In the genomic region with DNA sequence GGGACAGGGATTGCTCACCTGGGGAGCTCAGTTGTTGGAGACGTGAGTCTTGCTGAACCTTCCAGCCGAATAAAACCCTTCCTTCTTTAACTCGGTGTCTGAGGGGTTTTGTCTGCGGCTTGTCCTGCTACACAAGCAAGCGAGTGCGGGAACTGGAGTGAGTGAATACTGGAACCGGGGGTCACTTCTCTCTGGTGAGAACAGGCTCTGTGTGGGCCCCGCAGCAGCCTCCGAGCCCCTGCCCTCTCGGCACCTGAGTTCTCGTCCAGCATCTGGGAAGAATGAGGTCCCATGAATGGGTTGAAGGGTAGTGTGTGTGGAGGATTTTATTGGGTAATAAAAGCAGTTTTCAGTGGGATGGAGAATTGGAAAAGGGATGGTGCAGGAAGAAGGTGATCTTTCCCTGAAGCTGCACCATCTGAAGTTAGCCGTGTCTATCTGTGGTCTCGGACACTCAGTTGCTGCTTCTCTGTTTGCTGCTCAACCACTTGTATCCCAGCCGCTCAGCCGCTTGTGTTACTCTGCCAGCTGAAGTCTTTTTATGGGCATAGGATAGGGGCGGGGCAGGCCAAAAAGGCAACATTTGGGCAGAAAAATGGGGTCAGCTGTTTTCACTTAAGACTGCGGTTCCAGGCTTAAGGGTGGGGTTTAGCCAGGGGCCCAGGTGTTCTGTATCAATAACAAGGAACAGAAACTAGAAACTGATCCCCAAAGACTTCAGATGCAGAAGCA, we compare ENCODE assay signal across 15 cellular contexts.
DNase-seq lines count a peak whose midpoint lies in the region; ATAC-seq, FAIRE-seq and TF ChIP-seq lines count a peak whose summit lies in the region.
"Had no signal": no experiment of that assay in that cellular context is flagged by ENCODE, and none has a peak within 500 bp of the region (broad histone marks: within the 10 kb centered on the region; RNA-seq: fewer than 3 reads in every experiment).

No MANE protein-coding gene starts in this region.

- no peaks in the 10 kb centered on the region for H3K9me3 ChIP-seq in MM.1S (replicated peaks; ENCODE audit: insufficient read depth, low read length)
- H3K9me3 ChIP-seq in adipocyte (ENCODE audit: control insufficient read depth, low read length), result no peaks in the 10 kb centered on the region
- peaks cover 23% of the 10 kb centered on the region; the same call in 1 of the 2 replicates for H3K9me3 ChIP-seq in HepG2 (ENCODE audit: low read length)

- no peaks in the 10 kb centered on the region for H4K20me1 ChIP-seq in MM.1S (ENCODE audit: insufficient read depth, low read length)
- H4K20me1 ChIP-seq in HepG2 (ENCODE audit: insufficient read depth, low read length), result no peaks in the 10 kb centered on the region
- H4K20me1 ChIP-seq: BLaER1 treated with 17β-estradiol and CSF1 and Interleukin-3, amounts not matched to agents 10 nM and 100 nM had no signal

- H3K36me3 ChIP-seq in GM06990 (ENCODE audit: control insufficient read depth, insufficient read depth, low read length) (no peaks in the 10 kb centered on the region), MM.1S (replicated peaks; ENCODE audit: insufficient read depth, low read length) (0 out of 2 replicates have a peak, but pooled peaks cover 2% of the 10 kb centered on the region), adipocyte (ENCODE audit: control insufficient read depth, insufficient read depth, low read length, severe bottlenecking) (no peaks in the 10 kb centered on the region), HepG2 (replicated peaks in 1 of 2; ENCODE audit: control insufficient read depth in 1 of 2, insufficient read depth in 2 of 2, low read length in 2 of 2) (no peaks in the 10 kb centered on the region)
- H3K36me3 ChIP-seq: BLaER1 treated with 17β-estradiol and CSF1 and Interleukin-3, amounts not matched to agents 10 nM and 100 nM had no signal

- H3K4me1 ChIP-seq in MM.1S (ENCODE audit: low read length) (peaks cover 42% of the 10 kb centered on the region), adipocyte (ENCODE audit: control insufficient read depth, insufficient read depth, low read length) (no peaks in the 10 kb centered on the region), HepG2 (ENCODE audit: insufficient read depth, low read length) (no peaks in the 10 kb centered on the region)
- H3K4me1 ChIP-seq: BLaER1 treated with 17β-estradiol and CSF1 and Interleukin-3, amounts not matched to agents 10 nM and 100 nM had no signal

- no peak overlapping the region for H3K4me3 Mint-ChIP-seq in nephron progenitor cell
- H3K4me3 Mint-ChIP-seq in chondrocyte (ENCODE audit: unreplicated experiment), result no peak overlapping the region
- H3K4me3 Mint-ChIP-seq: CD4-positive, CD25-positive, alpha-beta regulatory T cell; H9 had no signal

- H3F3A ChIP-seq in MM.1S (ENCODE audit: insufficient read depth, low read length), result peaks cover 39% of the 10 kb centered on the region

- CTCF ChIA-PET in HepG2 (lab: Yijun Ruan, JAX; ENCODE audit: low intra/inter-chr PET ratio, low total read pairs), result no interaction called here

- H3K9ac ChIP-seq in MM.1S (ENCODE audit: low read length) (no peak overlapping the region), adipocyte (ENCODE audit: low read length) (no peak overlapping the region), HepG2 (ENCODE audit: insufficient read depth, low read depth, low read length) (no peak overlapping the region)
- H3K9ac ChIP-seq: BLaER1 treated with 17β-estradiol and CSF1 and Interleukin-3, amounts not matched to agents 10 nM and 100 nM had no signal

- H3K9me3 Mint-ChIP-seq in nephron progenitor cell (peaks cover 44% of the 10 kb centered on the region), chondrocyte (ENCODE audit: low read depth) (peaks cover 5% of the 10 kb centered on the region)

- no peaks in the 10 kb centered on the region for H3K9me2 ChIP-seq in MM.1S (replicated peaks; ENCODE audit: insufficient read depth, low read length)

- 29% methylated on average over 17 of the region's 17 CpGs for WGBS in HepG2 (ENCODE audit: low lambda C conversion rate)

- TF ChIP-seq POLR2A in HepG2 (IDR thresholded peaks at IDR 0.05; ENCODE audit: insufficient read depth in 1 of 2, low read depth in 2 of 2, low read length in 2 of 2), result no peak

- peaks cover 11% of the 10 kb centered on the region for H3K36me3 Mint-ChIP-seq in nephron progenitor cell (ENCODE audit: low read depth)
- H3K36me3 Mint-ChIP-seq in chondrocyte (ENCODE audit: low read depth), result no peaks in the 10 kb centered on the region
- H3K36me3 Mint-ChIP-seq: CD4-positive, CD25-positive, alpha-beta regulatory T cell had no signal

- POLR2A ChIA-PET in HepG2 (lab: Yijun Ruan, JAX), result no interaction called here

- TF ChIP-seq EP300 in HepG2 (IDR thresholded peaks at IDR 0.05; ENCODE audit: low read depth in 2 of 2, low read length in 2 of 2) (no peak), HepG2 (CRISPR knock-in tag; IDR thresholded peaks at IDR 0.05; ENCODE audit: borderline replicate concordance) (no peak)

- DNase-seq in GM06990 (ENCODE audit: extremely low read depth, insufficient read length), result peak; percentile 8
- peak; percentile 92 for DNase-seq in MM.1S
- DNase-seq in adipocyte (ENCODE audit: low read depth), result peak; percentile 9
- no peak for DNase-seq in nephron progenitor cell
- no peak for DNase-seq in chondrocyte (ENCODE audit: low spot score)
- DNase-seq in dedifferentiated amniotic fluid mesenchymal stem cell (ENCODE audit: extremely low spot score), result no peak
- DNase-seq in HepG2 (ENCODE audit: low spot score), result no peak
- DNase-seq: 8988T; ACHN; CD4-positive, CD25-positive, alpha-beta regulatory T cell; DMS53; GF-D8; H9 had no signal

- BruUV-seq in HepG2 (replicated peaks; lab: Mats Ljungman, UMichigan), result no TSS peak

- no peak for FAIRE-seq in HepG2 (lab: Jason Lieb, UNC)
- FAIRE-seq: HTR-8/SVneo had no signal

- TF ChIP-seq RAD21 in HepG2 (CRISPR knock-in tag; IDR thresholded peaks at IDR 0.05), result no peak

- H3K4me2 ChIP-seq in MM.1S (ENCODE audit: low read depth, low read length), result peak overlapping the region; percentile 14
- no peak overlapping the region for H3K4me2 ChIP-seq in HepG2 (ENCODE audit: low read depth, low read length)
- H3K4me2 ChIP-seq: BLaER1 treated with 17β-estradiol and CSF1 and Interleukin-3, amounts not matched to agents 10 nM and 100 nM had no signal

- H2AFZ ChIP-seq in MM.1S (ENCODE audit: low read length), result no peak overlapping the region
- H2AFZ ChIP-seq in HepG2 (ENCODE audit: low read length), result no peak overlapping the region

- peak overlapping the region; percentile 63 for H3K27ac Mint-ChIP-seq in nephron progenitor cell
- no peak overlapping the region for H3K27ac Mint-ChIP-seq in chondrocyte (ENCODE audit: unreplicated experiment)
- H3K27ac Mint-ChIP-seq: CD4-positive, CD25-positive, alpha-beta regulatory T cell had no signal

- H3K27ac ChIP-seq in MM.1S (ENCODE audit: low read length) (peak overlapping the region; percentile 83), HepG2 (ENCODE audit: extremely low read length, insufficient read depth, low read length) (no peak overlapping the region)
- H3K27ac ChIP-seq: BLaER1 treated with 17β-estradiol and CSF1 and Interleukin-3, amounts not matched to agents 10 nM and 100 nM had no signal

- TF ChIP-seq CTCF in GM06990 (IDR thresholded peaks at IDR 0.05; ENCODE audit: insufficient read depth, low read length, poor library complexity, severe bottlenecking) (no peak), MM.1S (IDR thresholded peaks at IDR 0.05; ENCODE audit: low read length) (no peak), nephron progenitor cell (IDR thresholded peaks at IDR 0.05) (no peak), chondrocyte (IDR thresholded peaks at IDR 0.05) (no peak), HepG2 (CRISPR knock-in tag; IDR thresholded peaks at IDR 0.05) (no peak)

- H3K4me1 Mint-ChIP-seq in nephron progenitor cell, result peaks cover 31% of the 10 kb centered on the region
- no peaks in the 10 kb centered on the region for H3K4me1 Mint-ChIP-seq in chondrocyte (ENCODE audit: low read depth)
- H3K4me1 Mint-ChIP-seq: CD4-positive, CD25-positive, alpha-beta regulatory T cell had no signal

- H3K27me3 Mint-ChIP-seq in nephron progenitor cell (ENCODE audit: low read depth, poor library complexity) (peaks cover 5% of the 10 kb centered on the region), chondrocyte (ENCODE audit: low read depth) (peaks cover 3% of the 10 kb centered on the region)
- H3K27me3 Mint-ChIP-seq: CD4-positive, CD25-positive, alpha-beta regulatory T cell had no signal

- in situ Hi-C loops in HepG2 (cut with HindIII; ENCODE audit: extremely low pct_ligation_motif_present, low pct_unique_long_range_greater_than_20kb), result no loop called here

- ATAC-seq in HepG2, result no peak

- no peak overlapping the region for H3K4me3 ChIP-seq in GM06990 (replicated peaks; ENCODE audit: low read depth, low read length)
- no peak overlapping the region for H3K4me3 ChIP-seq in MM.1S (ENCODE audit: low read length)
- H3K4me3 ChIP-seq in adipocyte (ENCODE audit: low read length), result no peak overlapping the region
- H3K4me3 ChIP-seq in HepG2 (replicated peaks in 1 of 3; ENCODE audit: insufficient read depth in 1 of 3, low read depth in 2 of 3, low read length in 3 of 3), result no peak overlapping the region
- H3K4me3 ChIP-seq: BLaER1 treated with 17β-estradiol and CSF1 and Interleukin-3, amounts not matched to agents 10 nM and 100 nM had no signal

- intact Hi-C loops in HepG2 (cut with micrococcal nuclease; ENCODE audit: unreplicated experiment), result no loop called here

- H3K27me3 ChIP-seq in GM06990 (replicated peaks; ENCODE audit: control insufficient read depth, insufficient read depth, low read length) (no peaks in the 10 kb centered on the region), MM.1S (replicated peaks; ENCODE audit: insufficient read depth, low read length) (no peaks in the 10 kb centered on the region), adipocyte (replicated peaks; ENCODE audit: control insufficient read depth, insufficient read depth, low read length) (peaks cover 3% of the 10 kb centered on the region), HepG2 (ENCODE audit: control insufficient read depth in 1 of 2, insufficient read depth in 2 of 2, low read length in 2 of 2) (no peaks in the 10 kb centered on the region)
- H3K27me3 ChIP-seq: BLaER1 treated with 17β-estradiol and CSF1 and Interleukin-3, amounts not matched to agents 10 nM and 100 nM had no signal

- no peaks in the 10 kb centered on the region for H3K79me2 ChIP-seq in MM.1S (ENCODE audit: low read length)
- H3K79me2 ChIP-seq in HepG2 (ENCODE audit: insufficient read depth, low read length), result no peaks in the 10 kb centered on the region

TF ChIP-seq in HepG2, 621 proteins besides CTCF, POLR2A, EP300 and RAD21 (continues in another document):
- TF ChIP-seq ZNF572 (CRISPR knock-in tag; IDR thresholded peaks at IDR 0.05), result no peak

Comparison
In these comparisons a context has a peak if more than half of its experiments do, and no peak if none do; other contexts are left out.
1. DNase-seq: peak in GM06990 (single experiment), MM.1S (single experiment) and adipocyte (single experiment); none in nephron progenitor cell (single experiment), chondrocyte (single experiment), dedifferentiated amniotic fluid mesenchymal stem cell (single experiment) and HepG2 (single experiment).